Comparison of ENCODE assay signal across 8 cellular contexts in the genomic region with DNA sequence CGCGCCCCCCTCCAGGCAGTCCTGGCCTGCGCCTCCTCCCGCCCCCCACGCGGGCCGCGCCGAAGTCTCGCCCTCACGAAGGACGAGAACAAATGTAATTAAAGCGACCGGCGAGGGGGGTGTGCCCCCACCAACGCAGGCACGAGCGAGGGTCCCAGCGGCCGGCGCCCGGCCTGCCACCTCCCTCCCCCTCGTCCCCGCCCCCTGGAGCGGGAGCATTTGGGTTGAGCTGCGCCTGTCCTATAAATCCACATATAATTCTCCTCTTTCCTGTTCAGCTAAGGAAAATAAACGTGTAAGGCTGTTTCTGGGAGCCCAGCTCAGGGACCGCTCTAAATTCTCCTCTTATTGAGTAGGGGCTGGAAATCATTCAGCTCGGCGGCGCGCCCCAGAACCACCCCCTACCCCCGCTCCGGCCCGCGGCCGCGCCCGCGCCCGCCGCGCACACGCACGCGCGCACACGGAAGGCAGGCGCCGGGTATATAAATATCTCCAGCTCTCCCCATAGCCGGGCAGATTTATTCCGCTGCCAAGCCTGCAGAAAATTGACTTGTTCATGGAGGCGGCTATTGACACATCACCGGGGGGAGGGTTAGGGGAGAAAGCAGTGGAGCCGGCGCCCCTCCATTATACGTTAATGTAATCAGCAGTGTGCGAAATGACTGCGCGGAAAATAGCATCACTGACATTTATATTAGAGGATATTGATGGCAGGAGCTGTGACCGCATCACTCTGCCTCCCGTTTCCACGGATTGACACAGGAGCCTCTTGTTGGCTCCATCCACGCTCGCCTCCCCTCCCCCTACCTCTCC.
DNase-seq lines count a peak whose midpoint lies in the region; ATAC-seq lines count a peak whose summit lies in the region.

No MANE protein-coding gene starts in this region.

- H3K4me1 Mint-ChIP-seq in activated naive CD8-positive, alpha-beta T cell treated with anti-CD3 and anti-CD28 coated beads for 36 hours: peaks cover 12% of the 10 kb centered on the region

- H3K9me3 Mint-ChIP-seq in activated naive CD8-positive, alpha-beta T cell treated with anti-CD3 and anti-CD28 coated beads for 36 hours: no peaks in the 10 kb centered on the region

- H3K27ac ChIP-seq in ACC112 (ENCODE audit: low read depth, low read length): no peak overlapping the region
- H3K27ac ChIP-seq in HUES48 (ENCODE audit: low read depth, low read length): no peak overlapping the region
- no peak overlapping the region for H3K27ac ChIP-seq in rectal smooth muscle tissue (ENCODE audit: low read depth, low read length)

- peak overlapping the region; percentile 81 for H3K4me3 ChIP-seq in ACC112 (ENCODE audit: low read depth, low read length)
- peak overlapping the region; percentile 66 for H3K4me3 ChIP-seq in HUES48 (ENCODE audit: low read depth, low read length)
- peak overlapping the region; percentile 50 for H3K4me3 ChIP-seq in rectal smooth muscle tissue (ENCODE audit: low read length)

- peaks cover 69% of the 10 kb centered on the region for H3K27me3 ChIP-seq in ACC112 (ENCODE audit: insufficient read depth, low read length)
- peaks cover 92% of the 10 kb centered on the region for H3K27me3 ChIP-seq in HUES48 (ENCODE audit: control insufficient read depth, insufficient read depth, low read length)
- peaks cover 38% of the 10 kb centered on the region for H3K27me3 ChIP-seq in rectal smooth muscle tissue (ENCODE audit: control insufficient read depth, insufficient read depth, low read length)

- DNase-seq in activated naive CD8-positive, alpha-beta T cell treated with anti-CD3 and anti-CD28 coated beads for 36 hours: peak; percentile 21
- DNase-seq in left ventricle myocardium superior: peak; percentile 63

- H3K27me3 Mint-ChIP-seq in activated naive CD8-positive, alpha-beta T cell treated with anti-CD3 and anti-CD28 coated beads for 36 hours: peaks cover 79% of the 10 kb centered on the region

- H3K27ac Mint-ChIP-seq in activated naive CD8-positive, alpha-beta T cell treated with anti-CD3 and anti-CD28 coated beads for 36 hours: no peak overlapping the region

- H2AFZ ChIP-seq in ACC112 (ENCODE audit: low read length, unreplicated experiment): peak overlapping the region; percentile 76

- H3K36me3 Mint-ChIP-seq in activated naive CD8-positive, alpha-beta T cell treated with anti-CD3 and anti-CD28 coated beads for 36 hours: no peaks in the 10 kb centered on the region

- peak overlapping the region; percentile 59 for H3K4me3 Mint-ChIP-seq in activated naive CD8-positive, alpha-beta T cell treated with anti-CD3 and anti-CD28 coated beads for 36 hours

- no peaks in the 10 kb centered on the region for H3K9me3 ChIP-seq in HUES48 (ENCODE audit: control insufficient read depth, insufficient read depth, low read length)

- intact Hi-C loops in left ventricle myocardium superior (cut with micrococcal nuclease): no loop called here

- H3K36me3 ChIP-seq in ACC112 (ENCODE audit: insufficient read depth, low read length) (no peaks in the 10 kb centered on the region), HUES48 (ENCODE audit: control insufficient read depth, insufficient read depth, low read length) (no peaks in the 10 kb centered on the region), rectal smooth muscle tissue (ENCODE audit: control insufficient read depth, insufficient read depth, low read length) (no peaks in the 10 kb centered on the region)

- no peaks in the 10 kb centered on the region for H3K79me2 ChIP-seq in ACC112 (ENCODE audit: control insufficient read depth, insufficient read depth, low read length, unreplicated experiment)

- ATAC-seq in left ventricle myocardium superior (peak; percentile 89), HG02798 (IDR thresholded peaks at IDR 0.05; ENCODE audit: poor library complexity, unreplicated experiment) (no peak), HG03095 (IDR thresholded peaks at IDR 0.05; ENCODE audit: unreplicated experiment) (no peak), HG02884 (IDR thresholded peaks at IDR 0.05; ENCODE audit: unreplicated experiment) (no peak)

- no peak overlapping the region for H3K9ac ChIP-seq in HUES48 (ENCODE audit: low read depth, low read length)
- H3K9ac ChIP-seq in rectal smooth muscle tissue (ENCODE audit: low read length): no peak overlapping the region

- H3K4me1 ChIP-seq in ACC112 (ENCODE audit: control insufficient read depth, insufficient read depth, low read length, unreplicated experiment) (peaks cover 6% of the 10 kb centered on the region), HUES48 (ENCODE audit: control insufficient read depth, insufficient read depth, low read length) (peaks cover 30% of the 10 kb centered on the region), rectal smooth muscle tissue (ENCODE audit: control insufficient read depth, insufficient read depth, low read length) (no peaks in the 10 kb centered on the region)
